ENCODE assay signal across 1 cellular context in genomic region chr15:66231421-66232266, GRCh38.
TF ChIP-seq lines count a peak whose summit lies in the region.

No MANE protein-coding gene starts in this region.

TF ChIP-seq in K562, 482 proteins besides CTCF, POLR2A, EP300 and RAD21 (continued from another document):
- TF ChIP-seq, protein P1, sequence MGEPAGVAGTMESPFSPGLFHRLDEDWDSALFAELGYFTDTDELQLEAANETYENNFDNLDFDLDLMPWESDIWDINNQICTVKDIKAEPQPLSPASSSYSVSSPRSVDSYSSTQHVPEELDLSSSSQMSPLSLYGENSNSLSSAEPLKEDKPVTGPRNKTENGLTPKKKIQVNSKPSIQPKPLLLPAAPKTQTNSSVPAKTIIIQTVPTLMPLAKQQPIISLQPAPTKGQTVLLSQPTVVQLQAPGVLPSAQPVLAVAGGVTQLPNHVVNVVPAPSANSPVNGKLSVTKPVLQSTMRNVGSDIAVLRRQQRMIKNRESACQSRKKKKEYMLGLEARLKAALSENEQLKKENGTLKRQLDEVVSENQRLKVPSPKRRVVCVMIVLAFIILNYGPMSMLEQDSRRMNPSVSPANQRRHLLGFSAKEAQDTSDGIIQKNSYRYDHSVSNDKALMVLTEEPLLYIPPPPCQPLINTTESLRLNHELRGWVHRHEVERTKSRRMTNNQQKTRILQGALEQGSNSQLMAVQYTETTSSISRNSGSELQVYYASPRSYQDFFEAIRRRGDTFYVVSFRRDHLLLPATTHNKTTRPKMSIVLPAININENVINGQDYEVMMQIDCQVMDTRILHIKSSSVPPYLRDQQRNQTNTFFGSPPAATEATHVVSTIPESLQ (CRISPR knock-in tag; IDR thresholded peaks at IDR 0.05), result no peak
- TF ChIP-seq HIVEP1 (CRISPR knock-in tag; IDR thresholded peaks at IDR 0.05) (no peak), TSC22D4 (tag; IDR thresholded peaks at IDR 0.05) (no peak), KDM1A (IDR thresholded peaks at IDR 0.05) (peak; percentile 26 to 55; a peak in 1 of 4 replicates), RBM25 (IDR thresholded peaks at IDR 0.05; ENCODE audit: low read depth, low read length, severe bottlenecking) (peak; percentile 94), SMARCA5 (IDR thresholded peaks at IDR 0.05) (peak; percentile 84), ILK (tag; IDR thresholded peaks at IDR 0.05; ENCODE audit: borderline replicate concordance, low read depth) (no peak), ADNP (tag; IDR thresholded peaks at IDR 0.05) (peak; percentile 76), ZNF324 (CRISPR knock-in tag; IDR thresholded peaks at IDR 0.05) (no peak), NR2C2 (CRISPR knock-in tag; IDR thresholded peaks at IDR 0.05) (no peak), NR2C2 (tag; IDR thresholded peaks at IDR 0.05) (0 out of 2 replicates have a peak, but pooled peaks have one; percentile 5), FOSL1 (tag; conservative IDR thresholded peaks at IDR 0.05) (0 out of 2 replicates have a peak, but pooled peaks have one; percentile 43), HDAC2 (IDR thresholded peaks at IDR 0.05) (peak; percentile 88; the same call in 1 of the 2 replicates), ZNF134 (CRISPR knock-in tag; conservative IDR thresholded peaks at IDR 0.05) (no peak), BACH1 (tag; IDR thresholded peaks at IDR 0.05) (no peak), CHD4 (IDR thresholded peaks at IDR 0.05; ENCODE audit: insufficient read depth, insufficient replicate concordance, low read depth, low read length, poor library complexity, severe bottlenecking) (peak; percentile 92), GTF2E2 (tag; IDR thresholded peaks at IDR 0.05) (no peak), ZNF165 (CRISPR knock-in tag; IDR thresholded peaks at IDR 0.05; ENCODE audit: borderline replicate concordance) (no peak), POLR3G (IDR thresholded peaks at IDR 0.05; ENCODE audit: extremely low read depth, insufficient read length, insufficient replicate concordance) (no peak), CTBP1 (IDR thresholded peaks at IDR 0.05; ENCODE audit: borderline replicate concordance) (0 out of 2 replicates have a peak, but pooled peaks have one; percentile 28), BCOR (IDR thresholded peaks at IDR 0.05) (peak; percentile 94), PYGO2 (tag; IDR thresholded peaks at IDR 0.05) (no peak), SUPT5H (IDR thresholded peaks at IDR 0.05) (no peak), HMG20B (CRISPR knock-in tag; IDR thresholded peaks at IDR 0.05) (0 out of 2 replicates have a peak, but pooled peaks have one; percentile 54), HDAC1 (IDR thresholded peaks at IDR 0.05) (no peak), SRSF3 (IDR thresholded peaks at IDR 0.05; ENCODE audit: insufficient read depth, low read length) (no peak), ARNT (IDR thresholded peaks at IDR 0.05) (no peak), MECOM (CRISPR knock-in tag; IDR thresholded peaks at IDR 0.05) (peak; percentile 9; the same call in 1 of the 2 replicates), RCOR1 (IDR thresholded peaks at IDR 0.05; ENCODE audit: borderline replicate concordance in 1 of 2, low read depth in 2 of 2, low read length in 2 of 2) (peak in 1 of 2 experiments; percentile 81; a peak in 2 of 4 replicates), ZNF668 (CRISPR knock-in tag; IDR thresholded peaks at IDR 0.05) (no peak), NR4A1 (CRISPR knock-in tag; IDR thresholded peaks at IDR 0.05) (no peak), NR4A1 (tag; IDR thresholded peaks at IDR 0.05) (no peak), THRB (CRISPR knock-in tag; conservative IDR thresholded peaks at IDR 0.05) (no peak), MBD1 (CRISPR knock-in tag; IDR thresholded peaks at IDR 0.05) (no peak), TEAD4 (IDR thresholded peaks at IDR 0.05; ENCODE audit: low read length) (no peak), TEAD4 (CRISPR knock-in tag; IDR thresholded peaks at IDR 0.05; ENCODE audit: borderline replicate concordance) (no peak), KAT8 (IDR thresholded peaks at IDR 0.05; ENCODE audit: low read depth) (no peak), BHLHE40 (IDR thresholded peaks at IDR 0.05; ENCODE audit: low read length) (no peak), ZNF444 (CRISPR knock-in tag; IDR thresholded peaks at IDR 0.05) (no peak)
- TF ChIP-seq, protein P2, sequence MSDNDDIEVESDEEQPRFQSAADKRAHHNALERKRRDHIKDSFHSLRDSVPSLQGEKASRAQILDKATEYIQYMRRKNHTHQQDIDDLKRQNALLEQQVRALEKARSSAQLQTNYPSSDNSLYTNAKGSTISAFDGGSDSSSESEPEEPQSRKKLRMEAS (CRISPR knock-in tag; IDR thresholded peaks at IDR 0.05), result no peak
